Comparison of ENCODE assay signal across 1 cellular context in genomic region chr12:45338272-45338671, GRCh38.
TF ChIP-seq lines count a peak whose summit lies in the region.

No MANE protein-coding gene starts in this region.

TF ChIP-seq in SK-N-SH treated with all-trans-retinoic acid at 6 μM for 48 hours, 23 proteins besides CTCF, POLR2A, EP300 and RAD21 (continued from another document):
- TF ChIP-seq, protein P1, sequence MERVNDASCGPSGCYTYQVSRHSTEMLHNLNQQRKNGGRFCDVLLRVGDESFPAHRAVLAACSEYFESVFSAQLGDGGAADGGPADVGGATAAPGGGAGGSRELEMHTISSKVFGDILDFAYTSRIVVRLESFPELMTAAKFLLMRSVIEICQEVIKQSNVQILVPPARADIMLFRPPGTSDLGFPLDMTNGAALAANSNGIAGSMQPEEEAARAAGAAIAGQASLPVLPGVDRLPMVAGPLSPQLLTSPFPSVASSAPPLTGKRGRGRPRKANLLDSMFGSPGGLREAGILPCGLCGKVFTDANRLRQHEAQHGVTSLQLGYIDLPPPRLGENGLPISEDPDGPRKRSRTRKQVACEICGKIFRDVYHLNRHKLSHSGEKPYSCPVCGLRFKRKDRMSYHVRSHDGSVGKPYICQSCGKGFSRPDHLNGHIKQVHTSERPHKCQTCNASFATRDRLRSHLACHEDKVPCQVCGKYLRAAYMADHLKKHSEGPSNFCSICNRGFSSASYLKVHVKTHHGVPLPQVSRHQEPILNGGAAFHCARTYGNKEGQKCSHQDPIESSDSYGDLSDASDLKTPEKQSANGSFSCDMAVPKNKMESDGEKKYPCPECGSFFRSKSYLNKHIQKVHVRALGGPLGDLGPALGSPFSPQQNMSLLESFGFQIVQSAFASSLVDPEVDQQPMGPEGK (CRISPR knock-in tag; IDR thresholded peaks at IDR 0.05; ENCODE audit: borderline replicate concordance), result no peak
- TF ChIP-seq BACH2 (CRISPR knock-in tag; IDR thresholded peaks at IDR 0.05; ENCODE audit: borderline replicate concordance) (no peak), CREB5 (CRISPR knock-in tag; IDR thresholded peaks at IDR 0.05; ENCODE audit: low read depth) (no peak)
